27 cellular contexts compared by ENCODE assay signal in genomic region chr1:75127916-75128717, GRCh38. TPM values are rescaled to one million over a fixed set of nuclear protein-coding genes. Genes with fewer than 3 reads are reported as not detected.
"Had no signal": no experiment of that assay in that cellular context is flagged by ENCODE, and none has a peak within 500 bp of the region (broad histone marks: within the 10 kb centered on the region; RNA-seq: fewer than 3 reads in every experiment).

No MANE protein-coding gene starts in this region.

- H3K4me1 ChIP-seq: ascending aorta, esophagus squamous epithelium, foreskin keratinocyte had no signal

- H3K4me1 Mint-ChIP-seq: activated B cell treated with CpG ODN at 0.5 μM for 24 hours; activated naive CD4-positive, alpha-beta T cell treated with anti-CD3 and anti-CD28 coated beads, Interleukin-2, amount 10 ng/mL, durations not matched to agents 7 days and 5 days had no signal

- DNase-seq: activated B cell treated with CpG ODN at 0.5 μM for 24 hours; activated CD4-positive, alpha-beta T cell treated with anti-CD3 and anti-CD28 coated beads for 48 hours; activated CD8-positive, alpha-beta T cell treated with anti-CD3 and anti-CD28 coated beads for 36 hours; activated effector memory CD4-positive, alpha-beta T cell treated with Interleukin-2 at 50 U/mL for 16 hours; activated naive CD4-positive, alpha-beta T cell treated with anti-CD3 and anti-CD28 coated beads, Interleukin-2, amount 10 ng/mL, durations not matched to agents 7 days and 5 days; activated T-cell treated with anti-CD3 and anti-CD28 coated beads, Interleukin-2, amount 50 U/mL, for 1 hour; cerebellar nuclear complex; effector CD4-positive, alpha-beta T cell; esophagus squamous epithelium; foreskin keratinocyte; hypothalamus; kidney; left ventricle myocardium inferior; mammary epithelial cell; mucosa of descending colon; naive B cell; right cardiac atrium; stimulated activated naive CD8-positive, alpha-beta T cell treated with anti-CD3 and anti-CD28 coated beads, Interleukin-15, Interleukin-2, amounts not matched to agents 100 U/mL and 50 U/mL, for 24 hours; substantia nigra; tibial artery had no signal

- H3K36me3 ChIP-seq: ascending aorta, esophagus squamous epithelium, left ventricle myocardium inferior, tibial artery had no signal

- FAIRE-seq: kidney had no signal

- H3K9me3 Mint-ChIP-seq: activated B cell treated with CpG ODN at 0.5 μM for 24 hours, neural crest cell had no signal

- H3K27ac Mint-ChIP-seq: activated B cell treated with CpG ODN at 0.5 μM for 24 hours; activated CD8-positive, alpha-beta T cell treated with anti-CD3 and anti-CD28 coated beads for 36 hours; activated naive CD4-positive, alpha-beta T cell treated with anti-CD3 and anti-CD28 coated beads, Interleukin-2, amount 10 ng/mL, durations not matched to agents 7 days and 5 days; naive B cell; progenitor cell of endocrine pancreas had no signal

- H3K27ac ChIP-seq: ascending aorta, esophagus squamous epithelium, foreskin keratinocyte, left ventricle myocardium inferior, tibial artery had no signal

- ATAC-seq: activated CD8-positive, alpha-beta T cell treated with anti-CD3 and anti-CD28 coated beads for 36 hours; foreskin keratinocyte; mucosa of descending colon; right cardiac atrium; stimulated activated naive CD8-positive, alpha-beta T cell treated with anti-CD3 and anti-CD28 coated beads, Interleukin-15, Interleukin-2, amounts not matched to agents 100 U/mL and 50 U/mL, for 24 hours had no signal

- H3K4me3 ChIP-seq: ascending aorta, esophagus squamous epithelium, left ventricle myocardium inferior, mucosa of descending colon, tibial artery had no signal

- H3K9me3 ChIP-seq: ascending aorta, left ventricle myocardium inferior, mucosa of descending colon, tibial artery had no signal

- H3K4me3 Mint-ChIP-seq: activated B cell treated with CpG ODN at 0.5 μM for 24 hours; activated CD8-positive, alpha-beta T cell treated with anti-CD3 and anti-CD28 coated beads for 36 hours; activated naive CD4-positive, alpha-beta T cell treated with anti-CD3 and anti-CD28 coated beads, Interleukin-2, amount 10 ng/mL, durations not matched to agents 7 days and 5 days; neural crest cell had no signal

RNA-seq across cellular contexts. Expression of gene LHX8, which starts 6.1 kb away (rescaled TPM):
- total RNA-seq: activated B cell treated with CpG ODN at 0.5 μM for 24 hours; activated CD8-positive, alpha-beta T cell treated with anti-CD3 and anti-CD28 coated beads for 36 hours; ascending aorta; foreskin keratinocyte; kidney; left ventricle myocardium inferior; mammary epithelial cell; mucosa of descending colon; neural crest cell; omental fat pad; progenitor cell of endocrine pancreas; right cardiac atrium; skeletal muscle tissue; T-helper 2 cell treated with Interferon-gamma antibody and Interleukin-4, amounts not matched to agents 100 ng/mL and 5 ng/mL, for 36 hours had no signal
- polyA plus RNA-seq: adipose tissue, foreskin keratinocyte, mammary epithelial cell, right cardiac atrium had no signal
